28 cellular contexts compared by ENCODE assay signal in the genomic region with DNA sequence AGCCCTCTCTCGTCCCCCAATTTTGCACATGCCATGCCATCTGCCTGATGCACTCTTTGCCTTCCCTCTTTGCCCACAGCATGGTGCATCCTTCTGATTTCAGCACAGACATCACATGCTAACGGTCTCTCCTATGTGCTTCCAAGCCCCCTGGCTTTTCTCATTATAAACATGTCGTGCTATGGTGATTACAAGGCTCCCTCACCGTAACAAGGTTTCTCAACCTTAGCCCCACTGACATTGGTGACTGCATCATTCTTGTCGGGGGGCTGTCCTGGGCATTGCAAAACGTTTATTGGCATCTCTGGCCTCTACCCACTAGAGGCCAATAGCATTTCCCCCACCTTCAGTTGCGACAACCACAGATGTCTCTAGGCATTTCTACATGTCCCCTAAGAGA.
DNase-seq lines count a peak whose midpoint lies in the region; ATAC-seq, FAIRE-seq and TF ChIP-seq lines count a peak whose summit lies in the region.
"Had no signal": no experiment of that assay in that cellular context is flagged by ENCODE, and none has a peak within 500 bp of the region (broad histone marks: within the 10 kb centered on the region; RNA-seq: fewer than 3 reads in every experiment).

No MANE protein-coding gene starts in this region.

- H3K56ac ChIP-seq in mesendoderm (ENCODE audit: low read length) = no peak overlapping the region

- H3K27ac Mint-ChIP-seq in activated CD4-positive, alpha-beta T cell treated with anti-CD3 and anti-CD28 coated beads, Interleukin-2, amount 10 ng/mL, durations not matched to agents 24 days and 14 days = no peak overlapping the region
- H3K27ac Mint-ChIP-seq: CD14-positive monocyte; CD8-positive, alpha-beta memory T cell had no signal

- no peak overlapping the region for H3K23ac ChIP-seq in mesendoderm (ENCODE audit: low read length)

- no peak overlapping the region for H3K4ac ChIP-seq in mesendoderm (ENCODE audit: low read depth, low read length)

- H3K79me1 ChIP-seq in mesendoderm (ENCODE audit: low read length) = no peaks in the 10 kb centered on the region

- H2BK15ac ChIP-seq in mesendoderm (replicated peaks; ENCODE audit: low read depth) = no peak overlapping the region

- no peak for TF ChIP-seq POLR2A in NB4 (IDR thresholded peaks at IDR 0.05; ENCODE audit: extremely low read depth, insufficient read length)

- H3K27me3 Mint-ChIP-seq in activated CD4-positive, alpha-beta T cell treated with anti-CD3 and anti-CD28 coated beads, Interleukin-2, amount 10 ng/mL, durations not matched to agents 24 days and 14 days = peaks cover 2% of the 10 kb centered on the region

- H3K79me2 ChIP-seq in mesendoderm (ENCODE audit: control insufficient read depth, insufficient read depth, low read length) = no peaks in the 10 kb centered on the region

- no peak overlapping the region for H4K8ac ChIP-seq in mesendoderm (ENCODE audit: low read depth, low read length)

- TF ChIP-seq CTCF in NB4 (IDR thresholded peaks at IDR 0.05; ENCODE audit: low read depth, low read length) = no peak

- H2AK5ac ChIP-seq in mesendoderm (ENCODE audit: low read length) = no peak overlapping the region

- no peak overlapping the region for H2BK120ac ChIP-seq in mesendoderm (ENCODE audit: low read depth, low read length)

- H3K4me1 ChIP-seq in mesendoderm (ENCODE audit: control insufficient read depth, low read depth, low read length) = no peaks in the 10 kb centered on the region
- H3K4me1 ChIP-seq: BE2C had no signal

- no peaks in the 10 kb centered on the region for H3K27me3 ChIP-seq in mesendoderm (ENCODE audit: insufficient read depth, low read length, poor library complexity)
- H3K27me3 ChIP-seq: BE2C had no signal

- H3K4me2 ChIP-seq in mesendoderm (ENCODE audit: low read length) = no peak overlapping the region

- no peak overlapping the region for H3K9ac ChIP-seq in mesendoderm (ENCODE audit: low read length)

- H3K36me3 ChIP-seq in mesendoderm (ENCODE audit: control insufficient read depth, insufficient read depth, low read length) = no peaks in the 10 kb centered on the region
- H3K36me3 ChIP-seq: BE2C had no signal

- no peak overlapping the region for H4K5ac ChIP-seq in mesendoderm (ENCODE audit: low read length)

- no peaks in the 10 kb centered on the region for H3K4me1 Mint-ChIP-seq in activated CD4-positive, alpha-beta T cell treated with anti-CD3 and anti-CD28 coated beads, Interleukin-2, amount 10 ng/mL, durations not matched to agents 24 days and 14 days
- H3K4me1 Mint-ChIP-seq: CD14-positive monocyte; CD8-positive, alpha-beta memory T cell had no signal

- H3K18ac ChIP-seq in mesendoderm (ENCODE audit: low read length) = no peak overlapping the region

- intact Hi-C loops in activated CD4-positive, alpha-beta T cell treated with anti-CD3 and anti-CD28 coated beads, Interleukin-2, amount 10 ng/mL, durations not matched to agents 24 days and 14 days (cut with micrococcal nuclease) = no loop called here

- peaks cover 4% of the 10 kb centered on the region for H3K9me3 Mint-ChIP-seq in activated CD4-positive, alpha-beta T cell treated with anti-CD3 and anti-CD28 coated beads, Interleukin-2, amount 10 ng/mL, durations not matched to agents 24 days and 14 days

- no peak for ATAC-seq in GM18867 (IDR thresholded peaks at IDR 0.05; ENCODE audit: unreplicated experiment)
- ATAC-seq: Right ventricle myocardium inferior had no signal

- no CpG with 5 or more reads among the region's 7 CpGs for WGBS in mesendoderm (ENCODE audit: extremely low coverage, insufficient coverage, low lambda C conversion rate)

- peak; percentile 98 for DNase-seq in NB4 (ENCODE audit: low read depth)
- peak; percentile 87 for DNase-seq in SIG-M5 (lab: John Stamatoyannopoulos, UW)
- DNase-seq in fibroblast of gingiva (ENCODE audit: low read depth) = peak; percentile 45
- DNase-seq in urothelium cell line (ENCODE audit: low spot score) = no peak
- DNase-seq in activated CD4-positive, alpha-beta T cell treated with anti-CD3 and anti-CD28 coated beads, Interleukin-2, amount 10 ng/mL, durations not matched to agents 24 days and 14 days = no peak
- DNase-seq in NCI-H774 (lab: John Stamatoyannopoulos, UW) = no peak
- DNase-seq in mesendoderm = no peak
- DNase-seq: BE2C; CD8-positive, alpha-beta memory T cell; DMS 273 treated with DMSO at 0.1 percent for 48 hours; DMS79 treated with DMSO at 0.1 percent for 48 hours; GF-D8; KG1; MM.1S; NCI-H1105 treated with DMSO at 0.1 percent for 48 hours; NCI-H146; NCI-H1930; NCI-H2107; NCI-H446; NCI-H524 treated with DMSO at 0.1 percent for 48 hours; NCI-H82; T-helper 1 cell had no signal

- no peaks in the 10 kb centered on the region for H3K36me3 Mint-ChIP-seq in activated CD4-positive, alpha-beta T cell treated with anti-CD3 and anti-CD28 coated beads, Interleukin-2, amount 10 ng/mL, durations not matched to agents 24 days and 14 days (ENCODE audit: low read depth)
- H3K36me3 Mint-ChIP-seq: CD14-positive monocyte had no signal

- peak; percentile 63 for FAIRE-seq in urothelium cell line (lab: Jason Lieb, UNC)
- FAIRE-seq: GM12891, H54 had no signal

- no peak overlapping the region for H3K27ac ChIP-seq in mesendoderm (ENCODE audit: low read depth, low read length)
- H3K27ac ChIP-seq: PC-9 had no signal

- no peak overlapping the region for H2BK5ac ChIP-seq in mesendoderm (ENCODE audit: low read length)

- H3K4me3 ChIP-seq in NB4 (ENCODE audit: low read depth, low read length) (no peak overlapping the region), mesendoderm (ENCODE audit: low read length) (no peak overlapping the region)
- H3K4me3 ChIP-seq: PC-9 had no signal

- H3K4me3 Mint-ChIP-seq in activated CD4-positive, alpha-beta T cell treated with anti-CD3 and anti-CD28 coated beads, Interleukin-2, amount 10 ng/mL, durations not matched to agents 24 days and 14 days = no peak overlapping the region
- H3K4me3 Mint-ChIP-seq: CD14-positive monocyte; CD8-positive, alpha-beta memory T cell had no signal

Comparison
In these comparisons a context has a peak if more than half of its experiments do, and no peak if none do; other contexts are left out.
1. DNase-seq: peak in NB4 (single experiment), SIG-M5 (single experiment) and fibroblast of gingiva (single experiment); none in urothelium cell line (single experiment), activated CD4-positive, alpha-beta T cell treated with anti-CD3 and anti-CD28 coated beads, Interleukin-2, amount 10 ng/mL, durations not matched to agents 24 days and 14 days (single experiment), NCI-H774 (single experiment) and mesendoderm (single experiment).